In genomic region chr13:60170414-60170813, GRCh38 we compare ENCODE assay signal across 32 cellular contexts.
"Had no signal": no experiment of that assay in that cellular context is flagged by ENCODE, and none has a peak within 500 bp of the region (broad histone marks: within the 10 kb centered on the region; RNA-seq: fewer than 3 reads in every experiment).

No MANE protein-coding gene starts in this region.

- H3K36me3 ChIP-seq: adrenal gland, Peyer's patch, SJSA1 had no signal

- H3K27ac ChIP-seq: adrenal gland, Peyer's patch, RWPE1, SJSA1 had no signal

- DNase-seq: activated CD4-positive, alpha-beta memory T cell treated with anti-CD3 and anti-CD28 coated beads for 36 hours; activated CD4-positive, alpha-beta T cell treated with anti-CD3 and anti-CD28 coated beads for 36 hours; activated CD4-positive, alpha-beta T cell treated with anti-CD3 and anti-CD28 coated beads, Interleukin-2, amount 50 U/mL, for 1 hour; activated CD8-positive, alpha-beta memory T cell treated with anti-CD3 and anti-CD28 coated beads, Interleukin-2, amount 50 U/mL, for 4 hours; activated gamma-delta T cell treated with Interleukin-2 at 50 U/mL for 16 hours; activated naive CD4-positive, alpha-beta T cell treated with anti-CD3 and anti-CD28 coated beads for 36 hours; activated T-cell treated with anti-CD3 and anti-CD28 coated beads for 4 hours; activated T-cell treated with anti-CD3 and anti-CD28 coated beads, Interleukin-2, amount 50 U/mL, for 4 hours; anterior cingulate cortex; caudate nucleus; cerebellar nuclear complex; KG1; NCI-H1105; NCI-H1417 treated with DMSO at 0.1 percent for 48 hours; NCI-H1930; NCI-H2081 treated with DMSO at 0.1 percent for 48 hours; NCI-H226; NCI-H446 treated with DMSO at 0.1 percent for 48 hours; NCI-H524; NCI-H69; Peyer's patch; Right ventricle myocardium superior; SK-N-SH had no signal

- FAIRE-seq: bronchial epithelial cell, colon had no signal

- H3K4me2 ChIP-seq: SK-N-SH had no signal

- ATAC-seq: activated CD4-positive, alpha-beta T cell treated with anti-CD3 and anti-CD28 coated beads for 36 hours; activated CD4-positive, CD25-positive, alpha-beta regulatory T cell treated with anti-CD3 and anti-CD28 coated beads, Interleukin-2, amount 50 U/mL, for 24 hours; activated naive CD4-positive, alpha-beta T cell treated with anti-CD3 and anti-CD28 coated beads, Interleukin-2, amount 50 U/mL, for 72 hours; activated T-cell treated with anti-CD3 and anti-CD28 coated beads, Interleukin-2, amount 50 U/mL, for 4 hours; PC-3; WTC11 had no signal

- H3K27me3 ChIP-seq: adrenal gland, Peyer's patch, SJSA1 had no signal

- H3K4me3 ChIP-seq: adrenal gland, Peyer's patch, SJSA1 had no signal

- H3K9ac ChIP-seq: SK-N-SH had no signal

- H3K9me3 ChIP-seq: adrenal gland, Peyer's patch, SJSA1, SK-N-SH had no signal
